ENCODE assay signal across 10 cellular contexts in genomic region chr1:200671235-200671786, GRCh38. TPM values are rescaled to one million over a fixed set of nuclear protein-coding genes. Genes with fewer than 3 reads are reported as not detected.
DNase-seq lines count a peak whose midpoint lies in the region; ATAC-seq and TF ChIP-seq lines count a peak whose summit lies in the region.
"Had no signal": no experiment of that assay in that cellular context is flagged by ENCODE, and none has a peak within 500 bp of the region (broad histone marks: within the 10 kb centered on the region; RNA-seq: fewer than 3 reads in every experiment).

No MANE protein-coding gene starts in this region.

- H3K27ac ChIP-seq in KMS-11, result no peak overlapping the region

- H3K79me2 ChIP-seq in KMS-11 (ENCODE audit: insufficient read depth, low read depth), result peaks cover 20% of the 10 kb centered on the region

- intact Hi-C loops in Caco-2 (cut with micrococcal nuclease; ENCODE audit: unreplicated experiment), result no loop called here

- H3K9ac ChIP-seq in KMS-11, result peak overlapping the region; percentile 98; the same call in 1 of the 2 replicates

- CTCF ChIA-PET in Caco-2 (lab: Charles Lee), result no interaction called here

- H3K27me3 Mint-ChIP-seq in Caco-2 (ENCODE audit: insufficient read depth, unreplicated experiment) (no peaks in the 10 kb centered on the region), neural crest cell (ENCODE audit: low read depth) (no peaks in the 10 kb centered on the region)
- H3K27me3 Mint-ChIP-seq in activated naive CD8-positive, alpha-beta T cell treated with anti-CD3 and anti-CD28 coated beads for 36 hours, result no peaks in the 10 kb centered on the region

- no peak for DNase-seq in Caco-2
- DNase-seq in activated naive CD8-positive, alpha-beta T cell treated with anti-CD3 and anti-CD28 coated beads for 36 hours, result no peak
- no peak for DNase-seq in neural crest cell (ENCODE audit: low read depth, low spot score)
- no peak for DNase-seq in iPS-NIHi11 (ENCODE audit: low spot score)
- DNase-seq in NCI-H146 treated with DMSO at 0.1 percent for 48 hours (lab: John Stamatoyannopoulos, UW; ENCODE audit: unreplicated experiment), result no peak
- no peak for DNase-seq in stimulated activated naive CD4-positive, alpha-beta T cell (lab: John Stamatoyannopoulos, UW)
- DNase-seq: activated CD8-positive, alpha-beta memory T cell treated with anti-CD3 and anti-CD28 coated beads, Interleukin-2, amount 50 U/mL, for 48 hours; H9 had no signal

- BruUV-seq in Caco-2 (replicated peaks; lab: Mats Ljungman, UMichigan), result no TSS peak

- no peaks in the 10 kb centered on the region for H3K27me3 ChIP-seq in Caco-2 (replicated peaks; ENCODE audit: control insufficient read depth, insufficient read depth, low read length)
- no peaks in the 10 kb centered on the region for H3K27me3 ChIP-seq in KMS-11 (ENCODE audit: insufficient read depth, low read depth)

- H2AFZ ChIP-seq in KMS-11 (ENCODE audit: low read depth), result peak overlapping the region; percentile 73; the same call in 1 of the 2 replicates

- H3K36me3 ChIP-seq in Caco-2 (ENCODE audit: control insufficient read depth, insufficient read depth, low read length) (no peaks in the 10 kb centered on the region), KMS-11 (ENCODE audit: insufficient read depth) (no peaks in the 10 kb centered on the region)

- H3K36me3 Mint-ChIP-seq in Caco-2 (ENCODE audit: insufficient read depth, unreplicated experiment) (peaks cover 7% of the 10 kb centered on the region), neural crest cell (ENCODE audit: low read depth) (no peaks in the 10 kb centered on the region)
- peaks cover 13% of the 10 kb centered on the region for H3K36me3 Mint-ChIP-seq in activated naive CD8-positive, alpha-beta T cell treated with anti-CD3 and anti-CD28 coated beads for 36 hours

- H3K4me3 Mint-ChIP-seq in Caco-2 (ENCODE audit: unreplicated experiment), result peak overlapping the region; percentile 99
- H3K4me3 Mint-ChIP-seq in activated naive CD8-positive, alpha-beta T cell treated with anti-CD3 and anti-CD28 coated beads for 36 hours, result peak overlapping the region; percentile 95
- peak overlapping the region; percentile 96 for H3K4me3 Mint-ChIP-seq in neural crest cell

- TF ChIP-seq CTCF in Caco-2 (IDR thresholded peaks at IDR 0.05; ENCODE audit: insufficient read depth in 1 of 2, low read depth in 1 of 2, low read length in 1 of 2, severe bottlenecking in 1 of 2, unreplicated experiment in 1 of 2) (no peak), KMS-11 (conservative IDR thresholded peaks at IDR 0.05; ENCODE audit: low read depth, low read length) (no peak), neural crest cell (conservative IDR thresholded peaks at IDR 0.05) (no peak)

- no peak for ATAC-seq in HG03342 (IDR thresholded peaks at IDR 0.05; ENCODE audit: unreplicated experiment)

- H4K20me1 ChIP-seq in KMS-11 (ENCODE audit: insufficient read depth), result no peaks in the 10 kb centered on the region

- H3K4me1 Mint-ChIP-seq in Caco-2 (ENCODE audit: low read depth, unreplicated experiment), result peaks cover 19% of the 10 kb centered on the region
- H3K4me1 Mint-ChIP-seq in activated naive CD8-positive, alpha-beta T cell treated with anti-CD3 and anti-CD28 coated beads for 36 hours, result peaks cover 32% of the 10 kb centered on the region
- H3K4me1 Mint-ChIP-seq in neural crest cell, result peaks cover 30% of the 10 kb centered on the region

- H3K27ac Mint-ChIP-seq in Caco-2 (ENCODE audit: unreplicated experiment), result peak overlapping the region; percentile 99
- H3K27ac Mint-ChIP-seq in activated naive CD8-positive, alpha-beta T cell treated with anti-CD3 and anti-CD28 coated beads for 36 hours, result no peak overlapping the region
- H3K27ac Mint-ChIP-seq in neural crest cell (ENCODE audit: unreplicated experiment), result no peak overlapping the region
- H3K27ac Mint-ChIP-seq: H9 had no signal

- no peak overlapping the region for H3K4me3 ChIP-seq in Caco-2 (ENCODE audit: low read depth, low read length)
- H3K4me3 ChIP-seq in KMS-11 (IDR thresholded peaks at IDR 0.05; ENCODE audit: insufficient read depth, low read depth, low read length), result no peak overlapping the region

- POLR2A ChIA-PET in Caco-2 (lab: Charles Lee), result no interaction called here

- no peaks in the 10 kb centered on the region for H3K9me3 ChIP-seq in Caco-2

- H3K4me1 ChIP-seq in Caco-2 (peaks cover 16% of the 10 kb centered on the region), KMS-11 (ENCODE audit: low read depth, poor library complexity, severe bottlenecking) (peaks cover 20% of the 10 kb centered on the region)

- H3K9me3 Mint-ChIP-seq in Caco-2 (ENCODE audit: unreplicated experiment) (no peaks in the 10 kb centered on the region), neural crest cell (no peaks in the 10 kb centered on the region)
- H3K9me3 Mint-ChIP-seq in activated naive CD8-positive, alpha-beta T cell treated with anti-CD3 and anti-CD28 coated beads for 36 hours, result no peaks in the 10 kb centered on the region
- H3K9me3 Mint-ChIP-seq: H9 had no signal

- peak overlapping the region; percentile 91 for H3K4me2 ChIP-seq in KMS-11

RNA-seq across cellular contexts. Expression of gene DDX59, which starts 1.6 kb away (rescaled TPM):
- total RNA-seq in Caco-2 (2022) (13.5 and 16.3 TPM in 2 replicates), neural crest cell (18.0 and 19.7 TPM in 2 replicates)
- total RNA-seq in activated naive CD8-positive, alpha-beta T cell treated with anti-CD3 and anti-CD28 coated beads for 36 hours, result 10 to 100 TPM; 18.3 to 19.2 TPM

RNA-seq across cellular contexts. Expression of gene KIF14, which starts 50.8 kb away (rescaled TPM):
- total RNA-seq in Caco-2 (2022) (11.6 and 12.3 TPM in 2 replicates), neural crest cell (22.0 and 23.7 TPM in 2 replicates)
- total RNA-seq in activated naive CD8-positive, alpha-beta T cell treated with anti-CD3 and anti-CD28 coated beads for 36 hours, result 10 to 100 TPM; 17.4 to 17.8 TPM
